Comparison of ENCODE assay signal across 16 cellular contexts in genomic region chr12:14356147-14356546, GRCh38.
"Had no signal": no experiment of that assay in that cellular context is flagged by ENCODE, and none has a peak within 500 bp of the region (broad histone marks: within the 10 kb centered on the region; RNA-seq: fewer than 3 reads in every experiment).

No MANE protein-coding gene starts in this region.

- H3K4me3 ChIP-seq: dorsolateral prefrontal cortex, esophagus muscularis mucosa, left lung, tibial artery, vagina had no signal

- H3K36me3 Mint-ChIP-seq: stimulated activated effector memory CD8-positive, alpha-beta T cell treated with anti-CD3 and anti-CD28 coated beads, Interleukin-12 subunit alpha, Interleukin-12 subunit beta, amount 100 ng/mL, for 72 hours had no signal

- H3K4me3 Mint-ChIP-seq: activated naive CD4-positive, alpha-beta T cell treated with anti-CD3 and anti-CD28 coated beads, Interleukin-2, amount 50 U/mL, for 24 hours; activated T-cell treated with anti-CD3 and anti-CD28 coated beads, Interleukin-2, amount 50 U/mL, for 24 hours; neural crest cell; stimulated activated effector memory CD8-positive, alpha-beta T cell treated with anti-CD3 and anti-CD28 coated beads, Interleukin-12 subunit alpha, Interleukin-12 subunit beta, amount 100 ng/mL, for 72 hours had no signal

- H3K4me1 Mint-ChIP-seq: activated naive CD4-positive, alpha-beta T cell treated with anti-CD3 and anti-CD28 coated beads, Interleukin-2, amount 50 U/mL, for 24 hours; neural crest cell; stimulated activated effector memory CD8-positive, alpha-beta T cell treated with anti-CD3 and anti-CD28 coated beads, Interleukin-12 subunit alpha, Interleukin-12 subunit beta, amount 100 ng/mL, for 72 hours had no signal

- H3K27me3 Mint-ChIP-seq: activated naive CD4-positive, alpha-beta T cell treated with anti-CD3 and anti-CD28 coated beads, Interleukin-2, amount 50 U/mL, for 24 hours; activated T-cell treated with anti-CD3 and anti-CD28 coated beads, Interleukin-2, amount 50 U/mL, for 24 hours had no signal

- H3K4me1 ChIP-seq: esophagus muscularis mucosa, left lung, tibial artery, vagina had no signal

- H3K36me3 ChIP-seq: esophagus muscularis mucosa, left lung, tibial artery, vagina had no signal

- ATAC-seq: left lung; stimulated activated effector memory CD8-positive, alpha-beta T cell treated with anti-CD3 and anti-CD28 coated beads, Interleukin-12 subunit alpha, Interleukin-12 subunit beta, amount 100 ng/mL, for 72 hours had no signal

- DNase-seq: activated CD4-positive, alpha-beta T cell treated with anti-CD3 and anti-CD28 coated beads, Interleukin-2, amount 50 U/mL, for 1 hour; activated CD4-positive, CD25-positive, alpha-beta regulatory T cell; activated effector memory CD4-positive, alpha-beta T cell treated with Interleukin-2 at 50 U/mL for 16 hours; activated T-cell treated with anti-CD3 and anti-CD28 coated beads, Interleukin-2, amount 50 U/mL, for 24 hours; amygdala; dorsolateral prefrontal cortex; glutamatergic neuron; left lung; mesendoderm; T-helper 2 cell; tibial artery had no signal

- H3K9me3 ChIP-seq: vagina had no signal

- H3K27ac ChIP-seq: dorsolateral prefrontal cortex, esophagus muscularis mucosa, left lung, tibial artery, vagina had no signal

- H3K27ac Mint-ChIP-seq: activated naive CD4-positive, alpha-beta T cell treated with anti-CD3 and anti-CD28 coated beads, Interleukin-2, amount 50 U/mL, for 24 hours; activated T-cell treated with anti-CD3 and anti-CD28 coated beads, Interleukin-2, amount 50 U/mL, for 24 hours; stimulated activated effector memory CD8-positive, alpha-beta T cell treated with anti-CD3 and anti-CD28 coated beads, Interleukin-12 subunit alpha, Interleukin-12 subunit beta, amount 100 ng/mL, for 72 hours had no signal

- H3K27me3 ChIP-seq: dorsolateral prefrontal cortex, esophagus muscularis mucosa, left lung, tibial artery, vagina had no signal
